Comparison of ENCODE assay signal across 23 cellular contexts in the genomic region with DNA sequence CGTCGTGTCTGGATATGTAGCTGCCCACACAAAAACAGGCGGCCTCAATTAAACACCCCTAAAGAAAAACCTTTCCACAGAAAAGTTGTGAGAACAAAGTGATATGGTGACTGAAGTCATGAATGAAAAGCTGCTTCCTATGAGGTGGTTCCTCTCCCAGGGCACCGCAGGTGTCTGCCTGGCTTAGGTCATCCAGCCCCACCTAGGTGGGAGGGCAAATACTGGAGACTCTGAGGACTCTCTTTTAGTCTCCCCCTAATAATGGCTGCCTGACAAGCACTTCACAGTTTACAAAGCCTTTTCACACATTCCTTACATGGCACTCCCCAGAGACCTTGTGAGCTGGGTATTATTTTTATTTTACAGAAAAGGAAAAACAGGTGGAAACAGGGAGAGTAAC. TPM values are rescaled to one million over a fixed set of nuclear protein-coding genes. Genes with fewer than 3 reads are reported as not detected.
A peak's percentile ranks its signal among the peaks of the same experiment; 100 is the strongest.
DNase-seq lines count a peak whose midpoint lies in the region; ATAC-seq, FAIRE-seq and TF ChIP-seq lines count a peak whose summit lies in the region.
"Had no signal": no experiment of that assay in that cellular context is flagged by ENCODE, and none has a peak within 500 bp of the region (broad histone marks: within the 10 kb centered on the region; RNA-seq: fewer than 3 reads in every experiment).

No MANE protein-coding gene starts in this region.

- H3K79me2 ChIP-seq in K562 (ENCODE audit: control insufficient read depth, insufficient read depth, low read length): no peaks in the 10 kb centered on the region

- TF ChIP-seq RAD21 in K562 (CRISPR knock-in tag; conservative IDR thresholded peaks at IDR 0.05 in 1 of 2, IDR thresholded peaks at IDR 0.05 in 1 of 2): no peak

- in situ Hi-C loops in K562 (cut with MboI): no loop called here
- in situ Hi-C loops in gastrocnemius medialis (cut with MboI; ENCODE audit: low sequenced_read_pairs in 4 of 4): no loop called here

- no peaks in the 10 kb centered on the region for H4K20me1 ChIP-seq in K562 (replicated peaks; ENCODE audit: control insufficient read depth, insufficient read depth, low read length)

- peaks cover 7% of the 10 kb centered on the region for H3K9me1 ChIP-seq in K562 (ENCODE audit: control insufficient read depth, insufficient read depth, low read length)

- TF ChIP-seq CTCF in C4-2B (conservative IDR thresholded peaks at IDR 0.05) (no peak), K562 (IDR thresholded peaks at IDR 0.05 in 2 of 3, conservative IDR thresholded peaks at IDR 0.05 in 1 of 3; ENCODE audit: insufficient read depth in 2 of 3, low read depth in 1 of 3, low read length in 3 of 3) (no peak), gastrocnemius medialis (IDR thresholded peaks at IDR 0.05 in 4 of 5, conservative IDR thresholded peaks at IDR 0.05 in 1 of 5) (no peak)

- DNase-seq in CD8-positive, alpha-beta memory T cell: no peak
- peak; percentile 49 for DNase-seq in NCI-H345 (lab: John Stamatoyannopoulos, UW)
- DNase-seq in K562 (ENCODE audit: extremely low read depth in 1 of 4, low spot score in 3 of 4): no peak
- no peak for DNase-seq in gastrocnemius medialis
- no peak for DNase-seq in NCI-H82 (lab: John Stamatoyannopoulos, UW)
- DNase-seq: Calu3; CD8-positive, alpha-beta T cell; DMS79 treated with DMSO at 0.1 percent for 48 hours; GF-D8; H7; Kasumi-1; NCI-H1092 treated with DMSO at 0.1 percent for 48 hours; NCI-H1436 treated with DMSO at 0.1 percent for 48 hours; NCI-H187 treated with DMSO at 0.1 percent for 48 hours; NCI-H446 treated with DMSO at 0.1 percent for 48 hours; T-helper 2 cell had no signal

- TF ChIP-seq POLR2A in K562 (conservative IDR thresholded peaks at IDR 0.05) (no peak), gastrocnemius medialis (IDR thresholded peaks at IDR 0.05) (no peak)

- H3K9me3 ChIP-seq in CD8-positive, alpha-beta memory T cell (ENCODE audit: low read length): no peaks in the 10 kb centered on the region
- H3K9me3 ChIP-seq in K562 (replicated peaks; ENCODE audit: control insufficient read depth, insufficient read depth, low read depth, low read length) (peaks cover 6% of the 10 kb centered on the region; the same call in 1 of the 2 replicates), gastrocnemius medialis (no peaks in the 10 kb centered on the region)
- H3K9me3 ChIP-seq: SJSA1 had no signal

- intact Hi-C loops in K562 (cut with micrococcal nuclease) (loop anchor here (5.0 kb wide), 1 partner anchor 45 kb away; a partner anchor contains a TSS), gastrocnemius medialis (cut with DNase I; ENCODE audit: low total_unique reads) (no loop called here)

- H2AFZ ChIP-seq in K562 (ENCODE audit: low read depth, low read length): peak overlapping the region; percentile 90

- H3K27me3 Mint-ChIP-seq in CD8-positive, alpha-beta memory T cell: peaks cover 9 to 75% of the 10 kb centered on the region in 2 donors
- H3K27me3 Mint-ChIP-seq in stimulated activated memory B cell treated with anti-CD40 and anti-IgM and Interleukin-4, amounts not matched to agents 10 μg/mL and 1 μg/mL and 100 μg/mL, for 72 hours: peaks cover 57% of the 10 kb centered on the region

- H3K27ac ChIP-seq in C4-2B (peak overlapping the region; percentile 34), K562 (ENCODE audit: extremely low read depth, low read depth, low read length) (peak overlapping the region; percentile 93), gastrocnemius medialis (no peak overlapping the region)
- H3K27ac ChIP-seq in CD8-positive, alpha-beta memory T cell (ENCODE audit: low read depth, low read length): peak overlapping the region; percentile 75
- H3K27ac ChIP-seq: SJSA1 had no signal

- H3K9me3 Mint-ChIP-seq in CD8-positive, alpha-beta memory T cell: peaks cover 6 to 10% (median 8%) of the 10 kb centered on the region in 5 donors
- H3K9me3 Mint-ChIP-seq in stimulated activated memory B cell treated with anti-CD40 and anti-IgM and Interleukin-4, amounts not matched to agents 10 μg/mL and 1 μg/mL and 100 μg/mL, for 72 hours: peaks cover 7% of the 10 kb centered on the region

- ATAC-seq in K562 (0 out of 3 replicates have a peak, but pooled peaks have one; percentile 6), GM21528 (IDR thresholded peaks at IDR 0.05; ENCODE audit: low FRiP score, unreplicated experiment) (no peak), gastrocnemius medialis (no peak)
- no peak for ATAC-seq in stimulated activated memory B cell treated with anti-CD40 and anti-IgM and Interleukin-4, amounts not matched to agents 10 μg/mL and 1 μg/mL and 100 μg/mL, for 72 hours
- ATAC-seq: CD8-positive, alpha-beta T cell; HepG2; Right ventricle myocardium inferior had no signal

- 78% methylated on average over 4 of the region's 4 CpGs for WGBS in K562 (ENCODE audit: insufficient coverage, low coverage, missing lambda C conversion rate)

- H3K27ac Mint-ChIP-seq in CD8-positive, alpha-beta memory T cell: no peak overlapping the region
- H3K27ac Mint-ChIP-seq in stimulated activated memory B cell treated with anti-CD40 and anti-IgM and Interleukin-4, amounts not matched to agents 10 μg/mL and 1 μg/mL and 100 μg/mL, for 72 hours: no peak overlapping the region
- H3K27ac Mint-ChIP-seq: CD8-positive, alpha-beta T cell had no signal

- no peak overlapping the region for H3K4me3 Mint-ChIP-seq in CD8-positive, alpha-beta memory T cell
- no peak overlapping the region for H3K4me3 Mint-ChIP-seq in stimulated activated memory B cell treated with anti-CD40 and anti-IgM and Interleukin-4, amounts not matched to agents 10 μg/mL and 1 μg/mL and 100 μg/mL, for 72 hours
- H3K4me3 Mint-ChIP-seq: CD8-positive, alpha-beta T cell had no signal

- POLR2A ChIA-PET in CD8-positive, alpha-beta memory T cell (lab: Charles Lee): no interaction called here
- POLR2A ChIA-PET in K562 (lab: Yijun Ruan, JAX): interaction anchor here (0.5 to 3.7 kb wide), 10 partner anchors 11 to 804 kb away, joined by 3 to 22 read pairs (median 4); no protein-coding TSS in a partner anchor

- H3K9ac ChIP-seq in K562 (ENCODE audit: insufficient read depth in 1 of 2, low read depth in 2 of 2, low read length in 2 of 2): peak overlapping the region; percentile 40 to 74; a peak in 2 of 4 replicates

- H3K36me3 Mint-ChIP-seq in CD8-positive, alpha-beta memory T cell: no peaks in the 10 kb centered on the region
- no peaks in the 10 kb centered on the region for H3K36me3 Mint-ChIP-seq in stimulated activated memory B cell treated with anti-CD40 and anti-IgM and Interleukin-4, amounts not matched to agents 10 μg/mL and 1 μg/mL and 100 μg/mL, for 72 hours
- H3K36me3 Mint-ChIP-seq: CD8-positive, alpha-beta T cell had no signal

- no peaks in the 10 kb centered on the region for H3K4me1 ChIP-seq in CD8-positive, alpha-beta memory T cell (ENCODE audit: insufficient read depth, low read length)
- H3K4me1 ChIP-seq in K562 (replicated peaks in 1 of 2; ENCODE audit: control insufficient read depth in 2 of 2, insufficient read depth in 2 of 2, low read length in 2 of 2) (peaks cover 25 to 50% of the 10 kb centered on the region in 2 experiments), gastrocnemius medialis (no peaks in the 10 kb centered on the region)
- H3K4me1 ChIP-seq: SJSA1 had no signal

- FAIRE-seq in K562 (lab: Jason Lieb, UNC): no peak
- FAIRE-seq: GM12891, HepG2 had no signal

- H3K36me3 ChIP-seq in CD8-positive, alpha-beta memory T cell (ENCODE audit: insufficient read depth, low read length): no peaks in the 10 kb centered on the region
- H3K36me3 ChIP-seq in K562 (ENCODE audit: control insufficient read depth, insufficient read depth, low read length) (no peaks in the 10 kb centered on the region), gastrocnemius medialis (no peaks in the 10 kb centered on the region)
- H3K36me3 ChIP-seq: SJSA1 had no signal

- no peak for TF ChIP-seq EP300 in K562 (IDR thresholded peaks at IDR 0.05; ENCODE audit: low read length)

- no peak overlapping the region for H3K4me3 ChIP-seq in CD8-positive, alpha-beta memory T cell (ENCODE audit: low read length)
- H3K4me3 ChIP-seq in K562 (no peak overlapping the region), gastrocnemius medialis (no peak overlapping the region)
- H3K4me3 ChIP-seq: SJSA1 had no signal

- no TSS peak for BruUV-seq in K562 (replicated peaks; lab: Mats Ljungman, UMichigan)

- peak overlapping the region; percentile 74 for H3K4me2 ChIP-seq in K562 (ENCODE audit: insufficient read depth, low read length)

- no peaks in the 10 kb centered on the region for H3K27me3 ChIP-seq in CD8-positive, alpha-beta memory T cell (ENCODE audit: insufficient read depth, low read length, poor library complexity, severe bottlenecking)
- H3K27me3 ChIP-seq in K562 (ENCODE audit: control insufficient read depth in 2 of 2, insufficient read depth in 2 of 2, low read length in 2 of 2): no peaks in the 10 kb centered on the region
- H3K27me3 ChIP-seq in gastrocnemius medialis: no peaks in the 10 kb centered on the region
- H3K27me3 ChIP-seq: SJSA1 had no signal

- CTCF ChIA-PET in CD8-positive, alpha-beta memory T cell (lab: Charles Lee): no interaction called here
- CTCF ChIA-PET in K562 (lab: Yijun Ruan, JAX; ENCODE audit: low intra/inter-chr PET ratio): no interaction called here

- no peaks in the 10 kb centered on the region for H3K4me1 Mint-ChIP-seq in CD8-positive, alpha-beta memory T cell
- H3K4me1 Mint-ChIP-seq in stimulated activated memory B cell treated with anti-CD40 and anti-IgM and Interleukin-4, amounts not matched to agents 10 μg/mL and 1 μg/mL and 100 μg/mL, for 72 hours: no peaks in the 10 kb centered on the region

TF ChIP-seq in K562, 482 proteins besides CTCF, POLR2A, EP300 and RAD21 (continues in another document):
- no peak for TF ChIP-seq NR1H2 (CRISPR knock-in tag; IDR thresholded peaks at IDR 0.05)

RNA-seq across cellular contexts. Expression of a gene that starts 46.3 kb away (rescaled TPM):
- total RNA-seq in CD8-positive, alpha-beta memory T cell: under 1 TPM; 0.11 to 0.13 TPM
- polyA plus RNA-seq in CD8-positive, alpha-beta memory T cell: not detected
- total RNA-seq in K562 (2011; cell fraction: chromatin; rRNA removed; ENCODE audit: low replicate concordance): 17.6 and 30.8 TPM in 2 replicates
- 39.3 and 69.5 TPM in 2 replicates for total RNA-seq in K562 (2011; cell fraction: nucleolus; rRNA removed)
- 34.5 and 58.6 TPM in 2 replicates for total RNA-seq in K562 (2011; cell fraction: nucleoplasm; rRNA removed)
- total RNA-seq in K562 (2014; rRNA removed): 23.6 and 24.7 TPM in 2 replicates
- total RNA-seq in K562 (2014; rRNA removed; fragmentation: Illumina TruSeq; extraction: Trizol): 6.8 and 9.5 TPM in 2 replicates
- 3.7 and 4.1 TPM in 2 replicates for total RNA-seq in K562 (2015; rRNA removed; fragmentation: Illumina TruSeq; extraction: Trizol)
- total RNA-seq in K562 (2021): 33.2 and 46.5 TPM in 2 replicates
- 17.0 and 32.4 TPM in 2 replicates for polyA plus RNA-seq in K562 (2011; rRNA removed)
- 23.8 and 166 TPM in 2 replicates for polyA plus RNA-seq in K562 (2011; cell fraction: cytosol; rRNA removed)
- polyA plus RNA-seq in K562 (2011; cell fraction: nucleus; rRNA removed): 20.8 and 52.4 TPM in 2 replicates
- 15.6 and 28.2 TPM in 2 replicates for polyA plus RNA-seq in K562 (2012)
- 8.4 and 12.6 TPM in 2 replicates for polyA plus RNA-seq in K562 (2014; fragmentation: Illumina TruSeq; extraction: Trizol)
- polyA plus RNA-seq in K562 (2014; fragmentation: Nextera tagmentation; extraction: Ambion mirVana): 1 to 10 TPM; 2.2 to 2.6 TPM
- 18.9 and 24.6 TPM in 2 replicates for polyA plus RNA-seq in K562 (2014; rRNA removed)
- polyA minus RNA-seq in K562 (2011; rRNA and poly(A)+ RNA removed): 5.0 and 12.8 TPM in 2 replicates
- polyA minus RNA-seq in K562 (2011; cell fraction: cytosol; rRNA and poly(A)+ RNA removed): 36.2 and 47.6 TPM in 2 replicates
- polyA minus RNA-seq in K562 (2011; cell fraction: nucleus; rRNA and poly(A)+ RNA removed): 8.7 and 12.8 TPM in 2 replicates
- total RNA-seq in gastrocnemius medialis: 1 to 10 TPM in 2 of 4 donors, under 1 TPM in 2; 0.31 to 3.8 (median 1.1) TPM
- total RNA-seq: CD8-positive, alpha-beta T cell had no signal
- polyA plus RNA-seq: HepG2 had no signal

Comparison
In these comparisons a context has a peak if more than half of its experiments do, and no peak if none do; other contexts are left out.
1. H3K27ac ChIP-seq: peak in C4-2B (single experiment), CD8-positive, alpha-beta memory T cell (single experiment) and K562 (single experiment); none in gastrocnemius medialis (0 of 4).